2 cellular contexts compared by ENCODE assay signal in the genomic region with DNA sequence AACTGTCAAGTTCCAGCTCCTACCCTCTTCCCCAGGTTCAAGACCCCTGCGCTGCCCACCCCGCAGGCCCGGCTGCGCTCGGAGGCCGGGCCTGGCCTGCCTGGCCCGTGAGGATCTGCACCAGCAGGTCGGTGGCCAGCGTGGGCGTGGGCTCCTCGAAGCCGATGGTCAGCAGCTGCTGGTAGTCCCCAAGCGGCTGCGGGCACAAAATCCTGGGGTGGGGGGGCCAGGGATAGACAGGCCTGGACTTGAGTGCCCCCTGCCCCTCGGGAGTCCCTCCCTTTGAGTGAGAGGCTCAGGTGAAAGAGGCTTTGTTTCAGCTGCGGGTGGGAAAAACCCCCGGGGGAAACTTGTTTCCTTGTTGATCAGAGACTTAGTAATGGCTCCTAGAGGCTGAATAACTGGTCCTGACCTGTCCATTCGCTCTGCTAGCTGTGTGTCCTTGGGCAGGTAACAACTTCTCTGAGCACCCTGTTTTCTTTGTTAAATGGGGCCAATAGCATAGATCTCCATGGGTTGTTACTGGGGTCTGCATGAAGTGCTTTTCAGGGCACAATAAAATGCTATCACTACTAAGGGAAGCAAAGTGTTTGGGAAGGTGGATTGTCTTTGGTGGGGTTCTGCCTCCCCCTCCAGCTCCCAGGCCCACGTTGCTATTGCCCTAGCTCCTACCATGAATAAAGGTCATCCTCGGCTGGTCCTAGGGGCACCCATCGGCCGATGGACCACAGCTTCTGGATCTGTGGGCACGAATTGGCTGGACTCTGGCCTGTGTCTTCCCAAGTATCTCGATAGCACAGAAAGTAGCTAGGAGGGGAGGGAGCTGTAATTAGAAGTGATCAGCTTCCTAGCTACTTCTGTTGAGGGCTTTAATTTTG.
TF ChIP-seq lines count a peak whose summit lies in the region.

No MANE protein-coding gene starts in this region.

TF ChIP-seq in HEK293, 187 proteins besides CTCF, POLR2A, EP300 and RAD21:
- TF ChIP-seq, protein P1, sequence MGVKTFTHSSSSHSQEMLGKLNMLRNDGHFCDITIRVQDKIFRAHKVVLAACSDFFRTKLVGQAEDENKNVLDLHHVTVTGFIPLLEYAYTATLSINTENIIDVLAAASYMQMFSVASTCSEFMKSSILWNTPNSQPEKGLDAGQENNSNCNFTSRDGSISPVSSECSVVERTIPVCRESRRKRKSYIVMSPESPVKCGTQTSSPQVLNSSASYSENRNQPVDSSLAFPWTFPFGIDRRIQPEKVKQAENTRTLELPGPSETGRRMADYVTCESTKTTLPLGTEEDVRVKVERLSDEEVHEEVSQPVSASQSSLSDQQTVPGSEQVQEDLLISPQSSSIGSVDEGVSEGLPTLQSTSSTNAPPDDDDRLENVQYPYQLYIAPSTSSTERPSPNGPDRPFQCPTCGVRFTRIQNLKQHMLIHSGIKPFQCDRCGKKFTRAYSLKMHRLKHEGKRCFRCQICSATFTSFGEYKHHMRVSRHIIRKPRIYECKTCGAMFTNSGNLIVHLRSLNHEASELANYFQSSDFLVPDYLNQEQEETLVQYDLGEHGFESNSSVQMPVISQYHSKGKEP (tag by site-specific recombination; IDR thresholded peaks at IDR 0.05): no peak
- TF ChIP-seq, protein P2, sequence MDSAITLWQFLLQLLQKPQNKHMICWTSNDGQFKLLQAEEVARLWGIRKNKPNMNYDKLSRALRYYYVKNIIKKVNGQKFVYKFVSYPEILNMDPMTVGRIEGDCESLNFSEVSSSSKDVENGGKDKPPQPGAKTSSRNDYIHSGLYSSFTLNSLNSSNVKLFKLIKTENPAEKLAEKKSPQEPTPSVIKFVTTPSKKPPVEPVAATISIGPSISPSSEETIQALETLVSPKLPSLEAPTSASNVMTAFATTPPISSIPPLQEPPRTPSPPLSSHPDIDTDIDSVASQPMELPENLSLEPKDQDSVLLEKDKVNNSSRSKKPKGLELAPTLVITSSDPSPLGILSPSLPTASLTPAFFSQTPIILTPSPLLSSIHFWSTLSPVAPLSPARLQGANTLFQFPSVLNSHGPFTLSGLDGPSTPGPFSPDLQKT (IDR thresholded peaks at IDR 0.05; ENCODE audit: borderline replicate concordance, low read depth, low read length): no peak
- TF ChIP-seq ZNF654 (tag by site-specific recombination; IDR thresholded peaks at IDR 0.05; ENCODE audit: low read depth): no peak
- TF ChIP-seq KLF16 (tag by site-specific recombination; IDR thresholded peaks at IDR 0.05): no peak
- no peak for TF ChIP-seq ZNF324 (tag by site-specific recombination; IDR thresholded peaks at IDR 0.05)
- no peak for TF ChIP-seq ZNF391 (tag by site-specific recombination; IDR thresholded peaks at IDR 0.05; ENCODE audit: borderline replicate concordance, low read depth)
- no peak for TF ChIP-seq ZNF404 (tag by site-specific recombination; IDR thresholded peaks at IDR 0.05)
- no peak for TF ChIP-seq ZNF426 (tag by site-specific recombination; IDR thresholded peaks at IDR 0.05)
- TF ChIP-seq EGR2 (tag by site-specific recombination; IDR thresholded peaks at IDR 0.05; ENCODE audit: low read depth): no peak
- TF ChIP-seq, protein P3, sequence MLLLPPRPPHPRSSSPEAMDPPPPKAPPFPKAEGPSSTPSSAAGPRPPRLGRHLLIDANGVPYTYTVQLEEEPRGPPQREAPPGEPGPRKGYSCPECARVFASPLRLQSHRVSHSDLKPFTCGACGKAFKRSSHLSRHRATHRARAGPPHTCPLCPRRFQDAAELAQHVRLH (tag by site-specific recombination; IDR thresholded peaks at IDR 0.05): no peak
- no peak for TF ChIP-seq ZNF837 (tag by site-specific recombination; IDR thresholded peaks at IDR 0.05)
- TF ChIP-seq, protein P4, sequence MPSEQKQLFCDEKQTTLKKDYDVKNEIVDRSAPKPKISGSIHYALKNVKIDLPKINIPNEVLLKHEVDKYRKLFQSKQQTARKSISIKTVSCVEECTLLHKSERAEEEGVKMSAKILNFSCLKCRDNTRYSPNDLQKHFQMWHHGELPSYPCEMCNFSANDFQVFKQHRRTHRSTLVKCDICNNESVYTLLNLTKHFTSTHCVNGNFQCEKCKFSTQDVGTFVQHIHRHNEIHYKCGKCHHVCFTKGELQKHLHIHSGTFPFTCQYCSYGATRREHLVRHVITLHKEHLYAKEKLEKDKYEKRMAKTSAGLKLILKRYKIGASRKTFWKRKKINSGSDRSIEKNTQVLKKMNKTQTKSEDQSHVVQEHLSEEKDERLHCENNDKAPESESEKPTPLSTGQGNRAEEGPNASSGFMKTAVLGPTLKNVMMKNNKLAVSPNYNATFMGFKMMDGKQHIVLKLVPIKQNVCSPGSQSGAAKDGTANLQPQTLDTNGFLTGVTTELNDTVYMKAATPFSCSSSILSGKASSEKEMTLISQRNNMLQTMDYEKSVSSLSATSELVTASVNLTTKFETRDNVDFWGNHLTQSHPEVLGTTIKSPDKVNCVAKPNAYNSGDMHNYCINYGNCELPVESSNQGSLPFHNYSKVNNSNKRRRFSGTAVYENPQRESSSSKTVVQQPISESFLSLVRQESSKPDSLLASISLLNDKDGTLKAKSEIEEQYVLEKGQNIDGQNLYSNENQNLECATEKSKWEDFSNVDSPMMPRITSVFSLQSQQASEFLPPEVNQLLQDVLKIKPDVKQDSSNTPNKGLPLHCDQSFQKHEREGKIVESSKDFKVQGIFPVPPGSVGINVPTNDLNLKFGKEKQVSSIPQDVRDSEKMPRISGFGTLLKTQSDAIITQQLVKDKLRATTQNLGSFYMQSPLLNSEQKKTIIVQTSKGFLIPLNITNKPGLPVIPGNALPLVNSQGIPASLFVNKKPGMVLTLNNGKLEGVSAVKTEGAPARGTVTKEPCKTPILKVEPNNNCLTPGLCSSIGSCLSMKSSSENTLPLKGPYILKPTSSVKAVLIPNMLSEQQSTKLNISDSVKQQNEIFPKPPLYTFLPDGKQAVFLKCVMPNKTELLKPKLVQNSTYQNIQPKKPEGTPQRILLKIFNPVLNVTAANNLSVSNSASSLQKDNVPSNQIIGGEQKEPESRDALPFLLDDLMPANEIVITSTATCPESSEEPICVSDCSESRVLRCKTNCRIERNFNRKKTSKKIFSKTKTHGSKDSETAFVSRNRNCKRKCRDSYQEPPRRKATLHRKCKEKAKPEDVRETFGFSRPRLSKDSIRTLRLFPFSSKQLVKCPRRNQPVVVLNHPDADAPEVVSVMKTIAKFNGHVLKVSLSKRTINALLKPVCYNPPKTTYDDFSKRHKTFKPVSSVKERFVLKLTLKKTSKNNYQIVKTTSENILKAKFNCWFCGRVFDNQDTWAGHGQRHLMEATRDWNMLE (tag by site-specific recombination; conservative IDR thresholded peaks at IDR 0.05; ENCODE audit: low read depth): no peak
- no peak for TF ChIP-seq ZNF2 (tag by site-specific recombination; IDR thresholded peaks at IDR 0.05)
- TF ChIP-seq ZNF544 (tag by site-specific recombination; IDR thresholded peaks at IDR 0.05): no peak

TF ChIP-seq in H1, 55 proteins besides CTCF, POLR2A, EP300 and RAD21:
- TF ChIP-seq SP1 (IDR thresholded peaks at IDR 0.05; ENCODE audit: low read depth, low read length) (no peak), RFX5 (IDR thresholded peaks at IDR 0.05; ENCODE audit: borderline replicate concordance, low read depth, low read length) (no peak), YY1 (IDR thresholded peaks at IDR 0.05; ENCODE audit: low read depth, low read length) (no peak), EZH2 (IDR thresholded peaks at IDR 0.05; ENCODE audit: low read depth, low read length, severe bottlenecking) (no peak), JUN (IDR thresholded peaks at IDR 0.05; ENCODE audit: low read depth, low read length) (no peak), GABPA (IDR thresholded peaks at IDR 0.05; ENCODE audit: borderline replicate concordance, insufficient read depth, low read length) (no peak), BACH1 (IDR thresholded peaks at IDR 0.05; ENCODE audit: low read length) (no peak), PHF8 (conservative IDR thresholded peaks at IDR 0.05; ENCODE audit: low read depth, low read length) (no peak), SAP30 (IDR thresholded peaks at IDR 0.05; ENCODE audit: insufficient read depth, insufficient replicate concordance, low read length) (no peak), SIN3A (conservative IDR thresholded peaks at IDR 0.05 in 1 of 2, IDR thresholded peaks at IDR 0.05 in 1 of 2; ENCODE audit: low read depth in 1 of 2, low read length in 2 of 2) (no peak), JUND (IDR thresholded peaks at IDR 0.05; ENCODE audit: low read length) (no peak), TEAD4 (IDR thresholded peaks at IDR 0.05; ENCODE audit: low read depth, low read length) (no peak), CBX8 (IDR thresholded peaks at IDR 0.05; ENCODE audit: borderline replicate concordance, low read depth, low read length) (no peak), SP4 (IDR thresholded peaks at IDR 0.05; ENCODE audit: low read length) (no peak), HDAC6 (IDR thresholded peaks at IDR 0.05; ENCODE audit: low read depth, low read length) (no peak), CREB1 (IDR thresholded peaks at IDR 0.05) (no peak), NRF1 (IDR thresholded peaks at IDR 0.05; ENCODE audit: low read depth, low read length) (no peak)
- TF ChIP-seq, protein P5, sequence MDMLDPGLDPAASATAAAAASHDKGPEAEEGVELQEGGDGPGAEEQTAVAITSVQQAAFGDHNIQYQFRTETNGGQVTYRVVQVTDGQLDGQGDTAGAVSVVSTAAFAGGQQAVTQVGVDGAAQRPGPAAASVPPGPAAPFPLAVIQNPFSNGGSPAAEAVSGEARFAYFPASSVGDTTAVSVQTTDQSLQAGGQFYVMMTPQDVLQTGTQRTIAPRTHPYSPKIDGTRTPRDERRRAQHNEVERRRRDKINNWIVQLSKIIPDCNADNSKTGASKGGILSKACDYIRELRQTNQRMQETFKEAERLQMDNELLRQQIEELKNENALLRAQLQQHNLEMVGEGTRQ (IDR thresholded peaks at IDR 0.05; ENCODE audit: low read length): no peak
- TF ChIP-seq, protein P6, sequence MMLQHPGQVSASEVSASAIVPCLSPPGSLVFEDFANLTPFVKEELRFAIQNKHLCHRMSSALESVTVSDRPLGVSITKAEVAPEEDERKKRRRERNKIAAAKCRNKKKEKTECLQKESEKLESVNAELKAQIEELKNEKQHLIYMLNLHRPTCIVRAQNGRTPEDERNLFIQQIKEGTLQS (IDR thresholded peaks at IDR 0.05; ENCODE audit: insufficient read depth, low read depth, low read length): no peak
